In the genomic region with DNA sequence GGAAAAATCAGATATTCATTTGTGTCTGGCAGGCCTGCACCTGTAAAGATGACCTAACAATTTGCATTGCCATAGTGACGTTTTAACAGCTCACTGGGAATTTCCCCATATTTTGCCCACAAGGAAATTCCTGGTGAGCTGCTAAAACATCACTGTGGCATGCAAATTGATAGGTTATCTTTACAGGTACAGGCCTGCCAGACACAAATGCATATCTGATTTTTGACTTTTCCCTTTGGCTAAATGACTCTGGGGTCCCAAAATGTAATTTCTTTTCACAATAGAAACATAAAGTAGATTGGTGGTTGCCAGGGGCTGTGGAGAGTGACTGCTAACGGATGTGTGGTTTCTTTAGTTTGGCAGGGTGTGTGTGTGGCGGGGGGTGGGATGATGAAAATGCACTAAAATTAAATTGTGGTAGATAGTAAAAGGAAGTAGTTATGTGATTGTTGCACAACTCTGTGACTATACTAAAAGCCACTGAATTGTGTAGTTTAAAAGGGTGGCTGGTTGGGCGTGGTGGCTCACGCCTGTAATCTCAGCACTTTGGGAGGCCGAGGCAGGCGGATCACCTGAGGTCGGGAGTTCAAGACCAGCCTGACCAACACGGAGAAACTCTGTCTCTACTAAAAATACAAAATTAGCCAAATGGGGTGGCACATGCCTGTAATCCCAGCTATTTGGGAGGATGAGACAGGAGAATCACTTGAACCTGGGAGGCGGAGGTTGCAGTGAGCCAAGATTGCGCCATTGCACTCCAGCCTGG, we compare ENCODE assay signal across 1 cellular context.
TF ChIP-seq lines count a peak whose summit lies in the region.

No MANE protein-coding gene starts in this region.

TF ChIP-seq in HepG2, 621 proteins besides CTCF, POLR2A, EP300 and RAD21 (continued from another document):
- TF ChIP-seq ARID5B (CRISPR knock-in tag; IDR thresholded peaks at IDR 0.05) (no peak), PRMT3 (CRISPR knock-in tag; IDR thresholded peaks at IDR 0.05; ENCODE audit: borderline replicate concordance, low read depth) (no peak), MTERF4 (CRISPR knock-in tag; IDR thresholded peaks at IDR 0.05) (no peak), NR1H2 (CRISPR knock-in tag; IDR thresholded peaks at IDR 0.05; ENCODE audit: borderline replicate concordance, low read depth) (no peak), MEIS1 (CRISPR knock-in tag; IDR thresholded peaks at IDR 0.05; ENCODE audit: borderline replicate concordance) (no peak), HNF4G (IDR thresholded peaks at IDR 0.05; ENCODE audit: borderline replicate concordance, low read depth, low read length) (no peak), HNF4G (CRISPR knock-in tag; IDR thresholded peaks at IDR 0.05; ENCODE audit: borderline replicate concordance, low read depth) (no peak)
- TF ChIP-seq, protein P1, sequence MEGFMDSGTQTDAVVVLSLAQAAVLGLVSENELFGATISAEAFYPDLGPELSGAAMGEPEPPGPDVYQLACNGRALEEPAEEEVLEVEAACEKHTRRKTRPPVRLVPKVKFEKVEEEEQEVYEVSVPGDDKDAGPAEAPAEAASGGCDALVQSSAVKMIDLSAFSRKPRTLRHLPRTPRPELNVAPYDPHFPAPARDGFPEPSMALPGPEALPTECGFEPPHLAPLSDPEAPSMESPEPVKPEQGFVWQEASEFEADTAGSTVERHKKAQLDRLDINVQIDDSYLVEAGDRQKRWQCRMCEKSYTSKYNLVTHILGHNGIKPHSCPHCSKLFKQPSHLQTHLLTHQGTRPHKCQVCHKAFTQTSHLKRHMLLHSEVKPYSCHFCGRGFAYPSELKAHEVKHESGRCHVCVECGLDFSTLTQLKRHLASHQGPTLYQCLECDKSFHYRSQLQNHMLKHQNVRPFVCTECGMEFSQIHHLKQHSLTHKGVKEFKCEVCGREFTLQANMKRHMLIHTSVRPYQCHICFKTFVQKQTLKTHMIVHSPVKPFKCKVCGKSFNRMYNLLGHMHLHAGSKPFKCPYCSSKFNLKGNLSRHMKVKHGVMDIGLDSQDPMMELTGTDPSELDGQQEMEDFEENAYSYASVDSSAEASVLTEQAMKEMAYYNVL (CRISPR knock-in tag; IDR thresholded peaks at IDR 0.05; ENCODE audit: borderline replicate concordance): no peak
